Comparison of ENCODE assay signal across 8 cellular contexts in genomic region chr2:95992102-95992501, GRCh38. TPM values are rescaled to one million over a fixed set of nuclear protein-coding genes. Genes with fewer than 3 reads are reported as not detected.
A peak's percentile ranks its signal among the peaks of the same experiment; 100 is the strongest.
DNase-seq lines count a peak whose midpoint lies in the region; ATAC-seq and TF ChIP-seq lines count a peak whose summit lies in the region.
"Not testable (repeated sequence)": the region's sequence is repeated elsewhere in the genome, so short reads cannot be mapped to it uniquely, and the experiment has no call there.

No MANE protein-coding gene starts in this region.

- not testable (repeated sequence) for TF ChIP-seq CTCF in CD14-positive monocyte (IDR thresholded peaks at IDR 0.05); Panc1 (IDR thresholded peaks at IDR 0.05); esophagus muscularis mucosa (IDR thresholded peaks at IDR 0.05)

- ATAC-seq in GM19468 (IDR thresholded peaks at IDR 0.05; ENCODE audit: extremely low read depth, unreplicated experiment) (peak; percentile 32), HG03060 (IDR thresholded peaks at IDR 0.05; ENCODE audit: low read depth, unreplicated experiment) (peak; percentile 25), Panc1 (peak; percentile 76)

- intact Hi-C loops in CD14-positive monocyte (cut with micrococcal nuclease) (loop anchor here in 1 of 2 donors (10.0 kb wide), 2 partner anchors 183 to 273 kb away; partner anchors contain the start of genes CIAO1 and TMEM127), esophagus muscularis mucosa (cut with DNase I) (loop anchor here (5.0 kb wide), 1 partner anchor 125 kb away; the partner anchor contains the start of gene ADRA2B)
- intact Hi-C loops in Panc1 (cut with micrococcal nuclease; ENCODE audit: unreplicated experiment), result not testable (repeated sequence)

- not testable (repeated sequence) for DNase-seq in CD14-positive monocyte (ENCODE audit: low spot score); Panc1 (ENCODE audit: low read depth, low spot score); esophagus muscularis mucosa (ENCODE audit: extremely low spot score)
- peak; percentile 46 for DNase-seq in activated naive CD4-positive, alpha-beta T cell treated with anti-CD3 and anti-CD28 coated beads, Interleukin-2, amount 10 ng/mL, durations not matched to agents 7 days and 5 days
- peak; percentile 1 for DNase-seq in stimulated activated CD8-positive, alpha-beta memory T cell treated with anti-CD3 and anti-CD28 coated beads, Interleukin-4, amount 100 ng/mL, for 24 hours (ENCODE audit: low read depth)

- in situ Hi-C loops in Panc1 (cut with HindIII; ENCODE audit: low pct_unique_long_range_greater_than_20kb, low sequenced_read_pairs), result not testable (repeated sequence)

- peak overlapping the region; percentile 82; the same call in 1 of the 2 replicates for H3K27ac ChIP-seq in Panc1 (ENCODE audit: low read length)
- H3K27ac ChIP-seq in esophagus muscularis mucosa (replicated peaks in 1 of 4), result peak overlapping the region; percentile 83 to 90 (median 87)
- H3K27ac ChIP-seq in mesodermal cell (ENCODE audit: low read depth, low read length, severe bottlenecking), result not testable (repeated sequence)

- H3K9me3 Mint-ChIP-seq in CD14-positive monocyte; activated naive CD4-positive, alpha-beta T cell treated with anti-CD3 and anti-CD28 coated beads, Interleukin-2, amount 10 ng/mL, durations not matched to agents 7 days and 5 days: not testable (repeated sequence)

- H3K4me3 Mint-ChIP-seq in CD14-positive monocyte, result peak overlapping the region; percentile 82 to 94
- H3K4me3 Mint-ChIP-seq in activated naive CD4-positive, alpha-beta T cell treated with anti-CD3 and anti-CD28 coated beads, Interleukin-2, amount 10 ng/mL, durations not matched to agents 7 days and 5 days, result peak overlapping the region; percentile 71

- peaks cover 4 to 10% (median 7%) of the 10 kb centered on the region in 3 donors for H3K27me3 Mint-ChIP-seq in CD14-positive monocyte (ENCODE audit: low read depth in 3 of 3)
- peaks cover 35% of the 10 kb centered on the region for H3K27me3 Mint-ChIP-seq in activated naive CD4-positive, alpha-beta T cell treated with anti-CD3 and anti-CD28 coated beads, Interleukin-2, amount 10 ng/mL, durations not matched to agents 7 days and 5 days

- POLR2A ChIA-PET in Panc1 (lab: Charles Lee), result not testable (repeated sequence)

- CTCF ChIA-PET in Panc1 (lab: Charles Lee), result interaction anchor here (0.6 to 1.3 kb wide), 3 partner anchors 30 to 183 kb away, joined by 3 read pairs; no protein-coding TSS in a partner anchor
- CTCF ChIA-PET in activated naive CD4-positive, alpha-beta T cell treated with anti-CD3 and anti-CD28 coated beads, Interleukin-2, amount 10 ng/mL, durations not matched to agents 7 days and 5 days (lab: Charles Lee), result interaction anchor here (0.6 to 4.8 kb wide), 20 partner anchors 10 to 275 kb away, joined by 3 to 26 read pairs (median 4); partner anchors contain the start of genes ADRA2B, ASTL, CIAO1 and STARD7

- TF ChIP-seq EP300 in esophagus muscularis mucosa (IDR thresholded peaks at IDR 0.05), result not testable (repeated sequence)

- H3K4me3 ChIP-seq in Panc1 (ENCODE audit: low read depth in 2 of 2, low read length in 2 of 2) (peak overlapping the region; percentile 52 to 77), esophagus muscularis mucosa (peak overlapping the region; percentile 65 to 71 (median 67)), mesodermal cell (ENCODE audit: extremely low read depth, insufficient read depth, low read length, poor library complexity, severe bottlenecking) (peak overlapping the region; percentile 52)

- not testable (repeated sequence) for H3K27me3 ChIP-seq in Panc1 (ENCODE audit: control insufficient read depth, insufficient read depth, low read length); esophagus muscularis mucosa

- not testable (repeated sequence) for H3K36me3 ChIP-seq in Panc1 (ENCODE audit: control insufficient read depth, insufficient read depth, low read length); esophagus muscularis mucosa; mesodermal cell (ENCODE audit: control insufficient read depth, insufficient read depth, low read length)

- not testable (repeated sequence) for H3K4me1 Mint-ChIP-seq in CD14-positive monocyte
- H3K4me1 Mint-ChIP-seq in activated naive CD4-positive, alpha-beta T cell treated with anti-CD3 and anti-CD28 coated beads, Interleukin-2, amount 10 ng/mL, durations not matched to agents 7 days and 5 days, result peaks cover 12% of the 10 kb centered on the region

- peak overlapping the region in 2 of 7 donors; percentile 25 to 82 for H3K27ac Mint-ChIP-seq in CD14-positive monocyte
- H3K27ac Mint-ChIP-seq in activated naive CD4-positive, alpha-beta T cell treated with anti-CD3 and anti-CD28 coated beads, Interleukin-2, amount 10 ng/mL, durations not matched to agents 7 days and 5 days, result peak overlapping the region; percentile 90

- WGBS in esophagus muscularis mucosa, result no CpG with 5 or more reads among the region's 39 CpGs
- no CpG with 5 or more reads among the region's 39 CpGs for WGBS in mesodermal cell (ENCODE audit: insufficient coverage in 2 of 2), 2 experiments

- not testable (repeated sequence) for H3K9me3 ChIP-seq in Panc1 (ENCODE audit: control insufficient read depth, insufficient read depth, low read depth, low read length); esophagus muscularis mucosa; mesodermal cell (ENCODE audit: control insufficient read depth, low read length)

- TF ChIP-seq POLR2A in esophagus muscularis mucosa (IDR thresholded peaks at IDR 0.05; ENCODE audit: low read depth), result not testable (repeated sequence)

- H3K4me1 ChIP-seq in Panc1 (ENCODE audit: control insufficient read depth, insufficient read depth, low read length); esophagus muscularis mucosa; mesodermal cell (ENCODE audit: control insufficient read depth, insufficient read depth, low read length, poor library complexity, severe bottlenecking): not testable (repeated sequence)

- not testable (repeated sequence) for H3K36me3 Mint-ChIP-seq in CD14-positive monocyte; activated naive CD4-positive, alpha-beta T cell treated with anti-CD3 and anti-CD28 coated beads, Interleukin-2, amount 10 ng/mL, durations not matched to agents 7 days and 5 days

- not testable (repeated sequence) for BruUV-seq in Panc1 (replicated peaks; lab: Mats Ljungman, UMichigan)

RNA-seq across cellular contexts. Expression of gene ANKRD36C, which starts 0.5 kb away (rescaled TPM):
- polyA plus RNA-seq in CD14-positive monocyte, result 1 to 10 TPM in 1 of 2 donors, under 1 TPM in 1; 0.95 to 1.1 TPM
- total RNA-seq in Panc1 (2021; ENCODE audit: unreplicated experiment) (22.0 TPM), esophagus muscularis mucosa (10 to 100 TPM in 3 of 4 donors, 1 to 10 TPM in 1; 6.0 to 20.3 (median 12.5) TPM)
- 3.1 TPM for polyA plus RNA-seq in Panc1 (2012; ENCODE audit: insufficient read length)
- polyA plus RNA-seq in mesodermal cell (2013, experiment 1 of 2), result 7.8 TPM
- 8.7 TPM for polyA plus RNA-seq in mesodermal cell (2013, experiment 2 of 2)

RNA-seq across cellular contexts. Expression of gene GPAT2, which starts 42.6 kb away (rescaled TPM):
- polyA plus RNA-seq in CD14-positive monocyte, result under 1 TPM; 0.44 to 0.94 TPM
- total RNA-seq in Panc1 (2021; ENCODE audit: unreplicated experiment) (not detected), esophagus muscularis mucosa (1 to 10 TPM; 4.2 to 10.0 (median 8.3) TPM)
- polyA plus RNA-seq in Panc1 (2012; ENCODE audit: insufficient read length), result not detected
- polyA plus RNA-seq in mesodermal cell (2013, experiment 1 of 2), result not detected
- polyA plus RNA-seq in mesodermal cell (2013, experiment 2 of 2), result not detected

Comparison
In these comparisons a context has a peak if more than half of its experiments do, and no peak if none do; other contexts are left out.
1. ATAC-seq: peak in every context shown above with its lines; median percentile 76 in Panc1; 32 in GM19468; 25 in HG03060.